Comparison of ENCODE assay signal across 8 cellular contexts in the genomic region with DNA sequence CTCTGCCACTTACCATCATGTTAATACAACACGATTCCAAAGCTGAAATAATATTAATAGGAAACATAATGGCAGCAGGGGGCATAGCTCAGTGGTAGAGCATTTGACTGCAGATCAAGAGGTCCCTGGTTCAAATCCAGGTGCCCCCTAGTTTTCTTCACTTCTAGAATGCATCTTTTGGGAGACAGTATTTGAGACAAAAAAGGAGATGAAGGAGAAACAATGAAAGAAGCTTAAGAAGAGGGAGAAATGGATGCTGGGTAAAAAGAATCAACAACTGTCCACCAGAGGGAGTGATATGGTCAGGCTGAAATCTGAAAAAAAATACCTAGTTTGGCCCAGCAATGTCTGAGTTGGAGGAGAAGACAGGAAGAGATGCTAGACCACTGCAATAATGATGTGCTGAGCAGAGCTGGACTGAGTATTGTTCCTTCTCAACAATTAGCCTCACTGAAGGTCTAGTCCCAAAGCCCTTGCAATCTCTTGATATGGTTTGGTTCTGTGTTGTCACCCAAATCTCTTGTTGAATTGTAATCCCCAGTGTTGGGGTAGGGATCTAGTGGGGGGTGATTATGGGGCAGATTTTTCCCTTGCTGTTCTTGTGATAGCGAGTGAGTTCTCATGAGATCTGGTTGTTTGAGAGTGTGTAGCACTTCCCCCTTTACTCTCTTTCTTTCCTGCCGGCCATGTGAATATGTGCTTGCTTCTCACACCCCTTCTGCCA. TPM values are rescaled to one million over a fixed set of nuclear protein-coding genes. Genes with fewer than 3 reads are reported as not detected.
DNase-seq lines count a peak whose midpoint lies in the region; ATAC-seq and TF ChIP-seq lines count a peak whose summit lies in the region.

No MANE protein-coding gene starts in this region.

- ATAC-seq in heart right ventricle: peak in 2 of 8 donors; percentile 38 to 45
- ATAC-seq in stimulated activated memory B cell treated with anti-CD40 and anti-IgM and Interleukin-4, amounts not matched to agents 10 μg/mL and 1 μg/mL and 100 μg/mL, for 72 hours: peak; percentile 57
- no peak for ATAC-seq in HG03108 (IDR thresholded peaks at IDR 0.05; ENCODE audit: unreplicated experiment)

- no peak overlapping the region for H3K4me3 Mint-ChIP-seq in CD8-positive, alpha-beta memory T cell
- no peak overlapping the region for H3K4me3 Mint-ChIP-seq in stimulated activated memory B cell treated with anti-CD40 and anti-IgM and Interleukin-4, amounts not matched to agents 10 μg/mL and 1 μg/mL and 100 μg/mL, for 72 hours

- POLR2A ChIA-PET in CD8-positive, alpha-beta memory T cell (lab: Charles Lee): interaction anchor here (1.5 kb wide), 1 partner anchor 26 kb away, joined by 3 read pairs; no protein-coding TSS in a partner anchor

- H3K36me3 Mint-ChIP-seq in CD8-positive, alpha-beta memory T cell: no peaks in the 10 kb centered on the region
- H3K36me3 Mint-ChIP-seq in stimulated activated memory B cell treated with anti-CD40 and anti-IgM and Interleukin-4, amounts not matched to agents 10 μg/mL and 1 μg/mL and 100 μg/mL, for 72 hours: no peaks in the 10 kb centered on the region

- intact Hi-C loops in heart right ventricle (cut with DNase I): loop anchor here in 3 of 10 donors (10.0 kb wide), 2 partner anchors 115 to 1875 kb away; a partner anchor contains a TSS

- no peaks in the 10 kb centered on the region for H3K9me3 ChIP-seq in CD8-positive, alpha-beta memory T cell (ENCODE audit: low read length)
- peaks cover 0 to 4% (median 0%) of the 10 kb centered on the region in 11 donors for H3K9me3 ChIP-seq in heart right ventricle

- no peaks in the 10 kb centered on the region for H3K27me3 ChIP-seq in CD8-positive, alpha-beta memory T cell (ENCODE audit: insufficient read depth, low read length, poor library complexity, severe bottlenecking)
- no peaks in the 10 kb centered on the region for H3K27me3 ChIP-seq in heart right ventricle

- no peaks in the 10 kb centered on the region for H3K9me3 Mint-ChIP-seq in CD8-positive, alpha-beta memory T cell
- H3K9me3 Mint-ChIP-seq in stimulated activated memory B cell treated with anti-CD40 and anti-IgM and Interleukin-4, amounts not matched to agents 10 μg/mL and 1 μg/mL and 100 μg/mL, for 72 hours: no peaks in the 10 kb centered on the region

- DNase-seq in CD8-positive, alpha-beta memory T cell: peak in 2 of 5 donors; percentile 8 to 23
- DNase-seq in GM19240 (ENCODE audit: insufficient read length, low spot score) (peak; percentile 42), NCI-H1105 (lab: John Stamatoyannopoulos, UW) (peak; percentile 29), heart right ventricle (no peak), anterior cingulate cortex (lab: John Stamatoyannopoulos, UW) (no peak)

- H3K4me1 ChIP-seq in CD8-positive, alpha-beta memory T cell (ENCODE audit: insufficient read depth, low read length): no peaks in the 10 kb centered on the region
- H3K4me1 ChIP-seq in heart right ventricle: no peaks in the 10 kb centered on the region

- TF ChIP-seq CTCF in WI38 (IDR thresholded peaks at IDR 0.05; ENCODE audit: low read depth, low read length): peak; percentile 60; the same call in 1 of the 2 replicates
- peak in 7 of 9 donors; percentile 37 to 61 (median 54) for TF ChIP-seq CTCF in heart right ventricle (IDR thresholded peaks at IDR 0.05)

- peak overlapping the region in 6 of 8 donors; percentile 4 to 56 (median 12) for H3K27ac Mint-ChIP-seq in CD8-positive, alpha-beta memory T cell
- H3K27ac Mint-ChIP-seq in stimulated activated memory B cell treated with anti-CD40 and anti-IgM and Interleukin-4, amounts not matched to agents 10 μg/mL and 1 μg/mL and 100 μg/mL, for 72 hours: no peak overlapping the region

- H3K27ac ChIP-seq in CD8-positive, alpha-beta memory T cell (ENCODE audit: low read depth, low read length): no peak overlapping the region
- H3K27ac ChIP-seq in heart right ventricle: no peak overlapping the region

- CTCF ChIA-PET in CD8-positive, alpha-beta memory T cell (lab: Charles Lee): interaction anchor here (1.0 to 2.2 kb wide), 7 partner anchors 10 to 316 kb away, joined by 3 to 7 read pairs (median 6); a partner anchor contains a TSS

- H3K4me1 Mint-ChIP-seq in CD8-positive, alpha-beta memory T cell: peaks cover 3 to 6% (median 5%) of the 10 kb centered on the region in 3 donors
- no peaks in the 10 kb centered on the region for H3K4me1 Mint-ChIP-seq in stimulated activated memory B cell treated with anti-CD40 and anti-IgM and Interleukin-4, amounts not matched to agents 10 μg/mL and 1 μg/mL and 100 μg/mL, for 72 hours

- 86 to 90% methylated on average over 3 of the region's 3 CpGs for WGBS in heart right ventricle, 2 donors

- no peak overlapping the region for H3K4me3 ChIP-seq in CD8-positive, alpha-beta memory T cell (ENCODE audit: low read length)
- no peak overlapping the region for H3K4me3 ChIP-seq in WI38 (ENCODE audit: low read depth, low read length)
- no peak overlapping the region for H3K4me3 ChIP-seq in heart right ventricle

- no peaks in the 10 kb centered on the region for H3K36me3 ChIP-seq in CD8-positive, alpha-beta memory T cell (ENCODE audit: insufficient read depth, low read length)
- no peaks in the 10 kb centered on the region for H3K36me3 ChIP-seq in heart right ventricle

- H3K27me3 Mint-ChIP-seq in CD8-positive, alpha-beta memory T cell: peaks cover 0 to 3% of the 10 kb centered on the region in 2 donors
- H3K27me3 Mint-ChIP-seq in stimulated activated memory B cell treated with anti-CD40 and anti-IgM and Interleukin-4, amounts not matched to agents 10 μg/mL and 1 μg/mL and 100 μg/mL, for 72 hours: peaks cover 16% of the 10 kb centered on the region

RNA-seq across cellular contexts. Expression of a gene that starts 48.3 kb away (rescaled TPM):
- total RNA-seq in CD8-positive, alpha-beta memory T cell: 10 to 100 TPM; 19.7 to 20.4 TPM
- polyA plus RNA-seq in CD8-positive, alpha-beta memory T cell: 5.0 TPM
- total RNA-seq in heart right ventricle: 1 to 10 TPM; 2.6 to 6.0 (median 3.3) TPM
- polyA plus RNA-seq in heart right ventricle: 1 to 10 TPM; 2.5 to 6.1 TPM

Comparison
In these comparisons a context has a peak if more than half of its experiments do, and no peak if none do; other contexts are left out.
1. DNase-seq: peak in GM19240 (single experiment) and NCI-H1105 (single experiment); none in heart right ventricle (0 of 2) and anterior cingulate cortex (0 of 58).